ENCODE assay signal across 1 cellular context in the genomic region with DNA sequence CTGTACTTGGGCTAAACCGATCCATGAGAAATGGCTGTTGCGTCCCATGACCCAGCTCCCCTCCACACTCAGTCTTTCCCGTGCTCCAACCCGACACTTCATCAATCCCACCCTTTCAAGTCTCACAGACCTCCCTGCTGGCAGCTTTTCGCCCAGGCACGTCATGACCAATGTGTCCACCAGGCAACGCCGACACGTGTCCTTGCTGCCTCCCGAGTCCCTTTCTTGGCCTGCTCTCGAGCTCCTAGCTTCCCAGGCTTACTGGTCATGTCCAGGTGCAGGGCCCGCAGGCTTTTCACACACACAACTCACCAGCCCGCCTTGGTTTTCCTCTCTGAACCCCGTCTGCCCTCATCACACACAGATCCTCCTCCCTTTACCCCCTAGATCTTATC.
TF ChIP-seq lines count a peak whose summit lies in the region.

No MANE protein-coding gene starts in this region.

TF ChIP-seq in H1, 55 proteins besides CTCF, POLR2A, EP300 and RAD21:
- TF ChIP-seq, protein P1, sequence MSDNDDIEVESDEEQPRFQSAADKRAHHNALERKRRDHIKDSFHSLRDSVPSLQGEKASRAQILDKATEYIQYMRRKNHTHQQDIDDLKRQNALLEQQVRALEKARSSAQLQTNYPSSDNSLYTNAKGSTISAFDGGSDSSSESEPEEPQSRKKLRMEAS (IDR thresholded peaks at IDR 0.05): 0 out of 2 replicates have a peak, but pooled peaks have one; percentile 15
- TF ChIP-seq TAF7 (optimal IDR thresholded peaks at IDR 0.05; ENCODE audit: borderline replicate concordance, low read depth, low read length): no peak
